8 cellular contexts compared by ENCODE assay signal in genomic region chr14:74302634-74303569, GRCh38. TPM values are rescaled to one million over a fixed set of nuclear protein-coding genes. Genes with fewer than 3 reads are reported as not detected.
DNase-seq lines count a peak whose midpoint lies in the region; ATAC-seq and TF ChIP-seq lines count a peak whose summit lies in the region.

TSS of gene ABCD4 (minus strand) at chr14:74302934. CDS start at chr14:74302912, 22 bp downstream.

- no peaks in the 10 kb centered on the region for H3K9me3 Mint-ChIP-seq in CD8-positive, alpha-beta T cell
- H3K9me3 Mint-ChIP-seq in activated CD4-positive, alpha-beta memory T cell treated with anti-CD3 and anti-CD28 coated beads, Interleukin-2, amount 10 ng/mL, durations not matched to agents 7 days and 5 days, result no peaks in the 10 kb centered on the region

- peaks cover under 1% of the 10 kb centered on the region for H3K36me3 ChIP-seq in CD8-positive, alpha-beta T cell (ENCODE audit: insufficient read depth, low read length)
- H3K36me3 ChIP-seq in lower lobe of right lung, result peaks cover 15% of the 10 kb centered on the region

- H3K27ac Mint-ChIP-seq in CD8-positive, alpha-beta T cell, result peak within 1 kb of the TSS; percentile 98
- peak within 1 kb of the TSS; percentile 92 for H3K27ac Mint-ChIP-seq in activated CD4-positive, alpha-beta memory T cell treated with anti-CD3 and anti-CD28 coated beads, Interleukin-2, amount 10 ng/mL, durations not matched to agents 7 days and 5 days

- no peaks in the 10 kb centered on the region for H3K27me3 ChIP-seq in CD8-positive, alpha-beta T cell (ENCODE audit: insufficient read depth, low read length)
- H3K27me3 ChIP-seq in lower lobe of right lung (ENCODE audit: low read depth), result no peaks in the 10 kb centered on the region

- peaks cover 26% of the 10 kb centered on the region for H3K36me3 Mint-ChIP-seq in CD8-positive, alpha-beta T cell
- peaks cover 17% of the 10 kb centered on the region for H3K36me3 Mint-ChIP-seq in activated CD4-positive, alpha-beta memory T cell treated with anti-CD3 and anti-CD28 coated beads, Interleukin-2, amount 10 ng/mL, durations not matched to agents 7 days and 5 days (ENCODE audit: low read depth)

- CTCF ChIA-PET in CD8-positive, alpha-beta T cell (lab: Charles Lee), result interaction anchor here (0.6 to 1.6 kb wide), 5 partner anchors 10 to 236 kb away, joined by 3 to 4 read pairs (median 3); no protein-coding TSS in a partner anchor
- CTCF ChIA-PET in activated CD4-positive, alpha-beta memory T cell treated with anti-CD3 and anti-CD28 coated beads, Interleukin-2, amount 10 ng/mL, durations not matched to agents 7 days and 5 days (lab: Charles Lee), result interaction anchor here (0.6 to 1.4 kb wide), 5 partner anchors 9 to 980 kb away, joined by 3 to 9 read pairs (median 4); no protein-coding TSS in a partner anchor

- H3K4me3 ChIP-seq in CD8-positive, alpha-beta T cell (ENCODE audit: low read depth, low read length), result peak within 1 kb of the TSS; percentile 85
- H3K4me3 ChIP-seq in lower lobe of right lung, result peak within 1 kb of the TSS; percentile 86

- H3K27ac ChIP-seq in CD8-positive, alpha-beta T cell (ENCODE audit: low read depth, low read length), result peak within 1 kb of the TSS; percentile 85
- H3K27ac ChIP-seq in lower lobe of right lung, result peak within 1 kb of the TSS; percentile 84

- peak within 1 kb of the TSS; percentile 100 for H3K4me3 Mint-ChIP-seq in CD8-positive, alpha-beta T cell
- peak within 1 kb of the TSS; percentile 99 for H3K4me3 Mint-ChIP-seq in activated CD4-positive, alpha-beta memory T cell treated with anti-CD3 and anti-CD28 coated beads, Interleukin-2, amount 10 ng/mL, durations not matched to agents 7 days and 5 days

- ATAC-seq in CD8-positive, alpha-beta T cell, result peak; percentile 87
- ATAC-seq in GM19438 (IDR thresholded peaks at IDR 0.05; ENCODE audit: low read depth, unreplicated experiment) (peak; percentile 90), HG03575 (IDR thresholded peaks at IDR 0.05; ENCODE audit: extremely low read depth, insufficient number of reproducible peaks, low FRiP score, unreplicated experiment) (peak; percentile 55), lower lobe of right lung (peak; percentile 99)

- H3K4me1 ChIP-seq in CD8-positive, alpha-beta T cell (ENCODE audit: insufficient read depth, low read length), result peaks cover 19% of the 10 kb centered on the region
- peaks cover 18% of the 10 kb centered on the region for H3K4me1 ChIP-seq in lower lobe of right lung

- TF ChIP-seq CTCF in CD8-positive, alpha-beta T cell (IDR thresholded peaks at IDR 0.05), result peak; percentile 18
- TF ChIP-seq CTCF in lower lobe of right lung (IDR thresholded peaks at IDR 0.05), result peak; percentile 56

- DNase-seq in CD8-positive, alpha-beta T cell, result peak; percentile 69 to 90 (median 85)
- DNase-seq in NCI-H82 (lab: John Stamatoyannopoulos, UW) (peak; percentile 95), ecto neural progenitor cell (ENCODE audit: low spot score) (peak; percentile 97), lower lobe of right lung (peak; percentile 96)
- DNase-seq in activated CD4-positive, alpha-beta memory T cell treated with anti-CD3 and anti-CD28 coated beads, Interleukin-2, amount 10 ng/mL, durations not matched to agents 7 days and 5 days, result peak; percentile 88
- peak; percentile 70 to 87 (median 79) for DNase-seq in stimulated activated CD4-positive, alpha-beta T cell treated with anti-CD3 and anti-CD28 coated beads, TNF-alpha, amount 100 ng/mL, for 24 hours (ENCODE audit: low read depth in 3 of 3)

- H3K27me3 Mint-ChIP-seq in CD8-positive, alpha-beta T cell (ENCODE audit: low read depth), result no peaks in the 10 kb centered on the region
- H3K27me3 Mint-ChIP-seq in activated CD4-positive, alpha-beta memory T cell treated with anti-CD3 and anti-CD28 coated beads, Interleukin-2, amount 10 ng/mL, durations not matched to agents 7 days and 5 days, result no peaks in the 10 kb centered on the region

- POLR2A ChIA-PET in CD8-positive, alpha-beta T cell (lab: Charles Lee), result interaction anchor here (0.5 to 1.7 kb wide), 3 partner anchors 46 to 1244 kb away, joined by 3 to 4 read pairs (median 4); partner anchors contain the start of gene RBM25
- POLR2A ChIA-PET in activated CD4-positive, alpha-beta memory T cell treated with anti-CD3 and anti-CD28 coated beads, Interleukin-2, amount 10 ng/mL, durations not matched to agents 7 days and 5 days (lab: Charles Lee), result interaction anchor here (0.9 kb wide), 1 partner anchor 44 kb away, joined by 3 read pairs; no protein-coding TSS in a partner anchor

- intact Hi-C loops in CD8-positive, alpha-beta T cell (cut with DNase I, micrococcal nuclease), result loop anchor here (2.0 to 10.0 kb wide), 6 partner anchors 189 to 1246 kb away; partner anchors contain the start of genes ISCA2 (in 2 of the 2), NPC2 (in 2 of the 2), AREL1 (in 1 of the 2) and FCF1 (in 1 of the 2)
- intact Hi-C loops in lower lobe of right lung (cut with DNase I), result no loop called here

- peaks cover 28% of the 10 kb centered on the region for H3K4me1 Mint-ChIP-seq in CD8-positive, alpha-beta T cell (ENCODE audit: low read depth)
- peaks cover 36% of the 10 kb centered on the region for H3K4me1 Mint-ChIP-seq in activated CD4-positive, alpha-beta memory T cell treated with anti-CD3 and anti-CD28 coated beads, Interleukin-2, amount 10 ng/mL, durations not matched to agents 7 days and 5 days

- H3K9me3 ChIP-seq in CD8-positive, alpha-beta T cell (ENCODE audit: low read length), result no peaks in the 10 kb centered on the region
- no peaks in the 10 kb centered on the region for H3K9me3 ChIP-seq in lower lobe of right lung

RNA-seq across cellular contexts. Expression of gene ABCD4, which starts in this region (rescaled TPM):
- total RNA-seq in CD8-positive, alpha-beta T cell, result 10 to 100 TPM; 67.5 to 76.9 TPM
- total RNA-seq in activated CD4-positive, alpha-beta memory T cell treated with anti-CD3 and anti-CD28 coated beads, Interleukin-2, amount 10 ng/mL, durations not matched to agents 7 days and 5 days, result 10 to 100 TPM; 52.7 to 54.4 TPM
- total RNA-seq in lower lobe of right lung, result 53.3 TPM

Comparison
In these comparisons a context has a peak if more than half of its experiments do, and no peak if none do; other contexts are left out.
1. Peak in every context shown above with its lines: DNase-seq, ATAC-seq, H3K4me3 ChIP-seq and H3K27ac ChIP-seq.